10 cellular contexts compared by ENCODE assay signal in the genomic region with DNA sequence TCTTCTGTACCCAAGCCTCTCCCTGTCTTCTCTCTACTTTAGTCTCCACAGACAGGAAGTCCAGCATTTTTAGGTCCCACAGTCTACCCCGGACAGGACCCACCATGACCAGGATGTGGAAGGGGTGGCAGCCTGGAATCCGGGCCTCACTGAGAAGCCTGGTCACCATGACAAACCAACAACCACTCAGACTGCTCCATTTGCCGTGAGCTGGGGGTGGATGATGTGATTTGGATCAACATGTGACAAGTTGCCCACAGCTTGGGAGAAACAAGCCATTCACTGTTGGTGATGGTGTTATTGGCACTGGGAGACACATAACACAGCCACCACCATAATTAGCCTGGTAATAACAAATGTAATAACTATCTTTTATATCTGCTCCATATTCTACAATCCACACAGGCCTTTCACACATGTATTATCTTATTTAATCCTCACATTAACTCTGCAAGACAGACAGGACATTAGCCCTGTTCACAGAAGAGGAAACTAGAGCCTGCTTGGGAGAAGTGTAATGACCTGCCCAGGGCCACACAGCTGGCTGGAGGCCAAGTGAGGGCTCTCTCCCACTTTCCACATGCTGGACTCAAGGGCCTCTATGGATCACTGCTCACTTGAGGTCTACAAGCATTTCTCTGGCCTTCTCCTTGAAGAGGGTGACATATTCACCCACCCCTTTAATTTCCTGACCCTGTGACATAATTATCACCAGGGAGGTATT. TPM values are rescaled to one million over a fixed set of nuclear protein-coding genes. Genes with fewer than 3 reads are reported as not detected.
DNase-seq lines count a peak whose midpoint lies in the region; ATAC-seq and TF ChIP-seq lines count a peak whose summit lies in the region.
"Had no signal": no experiment of that assay in that cellular context is flagged by ENCODE, and none has a peak within 500 bp of the region (broad histone marks: within the 10 kb centered on the region; RNA-seq: fewer than 3 reads in every experiment).

No MANE protein-coding gene starts in this region.

- CTCF ChIA-PET in activated CD4-positive, alpha-beta memory T cell treated with anti-CD3 and anti-CD28 coated beads for 36 hours (lab: Charles Lee): interaction anchor here (1.1 to 1.7 kb wide), 4 partner anchors 8 to 32 kb away, joined by 3 to 4 read pairs (median 4); no protein-coding TSS in a partner anchor
- CTCF ChIA-PET in activated CD4-positive, alpha-beta memory T cell treated with anti-CD3 and anti-CD28 coated beads, Interleukin-2, amount 10 ng/mL, durations not matched to agents 7 days and 5 days (lab: Charles Lee): interaction anchor here (1.3 kb wide), 1 partner anchor 21 kb away, joined by 3 read pairs; no protein-coding TSS in a partner anchor
- CTCF ChIA-PET in HEK293T (lab: Yijun Ruan, JAX): no interaction called here

- H3K27me3 ChIP-seq in adrenal gland (no peaks in the 10 kb centered on the region), thoracic aorta (replicated peaks; ENCODE audit: insufficient read depth) (no peaks in the 10 kb centered on the region)
- H3K27me3 ChIP-seq: spleen had no signal

- peak overlapping the region; percentile 58 for H3K27ac Mint-ChIP-seq in activated CD4-positive, alpha-beta memory T cell treated with anti-CD3 and anti-CD28 coated beads for 36 hours
- H3K27ac Mint-ChIP-seq in activated CD4-positive, alpha-beta memory T cell treated with anti-CD3 and anti-CD28 coated beads, Interleukin-2, amount 10 ng/mL, durations not matched to agents 7 days and 5 days: no peak overlapping the region

- WGBS in adrenal gland, 4 donors: 60 to 72% (median 69%) methylated on average over 2 to 3 of the region's 3 CpGs

- H3K4me3 Mint-ChIP-seq in activated CD4-positive, alpha-beta memory T cell treated with anti-CD3 and anti-CD28 coated beads for 36 hours: no peak overlapping the region
- H3K4me3 Mint-ChIP-seq in activated CD4-positive, alpha-beta memory T cell treated with anti-CD3 and anti-CD28 coated beads, Interleukin-2, amount 10 ng/mL, durations not matched to agents 7 days and 5 days: no peak overlapping the region

- POLR2A ChIA-PET in activated CD4-positive, alpha-beta memory T cell treated with anti-CD3 and anti-CD28 coated beads for 36 hours (lab: Charles Lee): interaction anchor here (1.0 to 2.6 kb wide), 4 partner anchors 11 to 32 kb away, joined by 3 to 8 read pairs (median 4); a partner anchor contains a TSS
- POLR2A ChIA-PET in activated CD4-positive, alpha-beta memory T cell treated with anti-CD3 and anti-CD28 coated beads, Interleukin-2, amount 10 ng/mL, durations not matched to agents 7 days and 5 days (lab: Charles Lee): interaction anchor here (0.9 to 1.4 kb wide), 3 partner anchors 13 to 27 kb away, joined by 3 to 5 read pairs (median 4); a partner anchor contains a TSS
- POLR2A ChIA-PET in HEK293T (lab: Yijun Ruan, JAX): no interaction called here

- H3K4me3 ChIP-seq in adrenal gland: no peak overlapping the region
- no peak overlapping the region for H3K4me3 ChIP-seq in thoracic aorta
- H3K4me3 ChIP-seq: spleen had no signal

- H3K36me3 Mint-ChIP-seq in activated CD4-positive, alpha-beta memory T cell treated with anti-CD3 and anti-CD28 coated beads for 36 hours: peaks cover 72% of the 10 kb centered on the region
- H3K36me3 Mint-ChIP-seq in activated CD4-positive, alpha-beta memory T cell treated with anti-CD3 and anti-CD28 coated beads, Interleukin-2, amount 10 ng/mL, durations not matched to agents 7 days and 5 days (ENCODE audit: low read depth): peaks cover 77% of the 10 kb centered on the region

- H3K27me3 Mint-ChIP-seq in activated CD4-positive, alpha-beta memory T cell treated with anti-CD3 and anti-CD28 coated beads for 36 hours: no peaks in the 10 kb centered on the region
- H3K27me3 Mint-ChIP-seq in activated CD4-positive, alpha-beta memory T cell treated with anti-CD3 and anti-CD28 coated beads, Interleukin-2, amount 10 ng/mL, durations not matched to agents 7 days and 5 days: no peaks in the 10 kb centered on the region

- intact Hi-C loops in activated CD4-positive, alpha-beta memory T cell treated with anti-CD3 and anti-CD28 coated beads for 36 hours (cut with micrococcal nuclease): no loop called here
- intact Hi-C loops in adrenal gland (cut with DNase I): no loop called here

- peaks cover 48% of the 10 kb centered on the region for H3K4me1 Mint-ChIP-seq in activated CD4-positive, alpha-beta memory T cell treated with anti-CD3 and anti-CD28 coated beads for 36 hours (ENCODE audit: low read depth)
- H3K4me1 Mint-ChIP-seq in activated CD4-positive, alpha-beta memory T cell treated with anti-CD3 and anti-CD28 coated beads, Interleukin-2, amount 10 ng/mL, durations not matched to agents 7 days and 5 days: peaks cover 44% of the 10 kb centered on the region

- no peaks in the 10 kb centered on the region for H3K9me3 Mint-ChIP-seq in activated CD4-positive, alpha-beta memory T cell treated with anti-CD3 and anti-CD28 coated beads for 36 hours
- H3K9me3 Mint-ChIP-seq in activated CD4-positive, alpha-beta memory T cell treated with anti-CD3 and anti-CD28 coated beads, Interleukin-2, amount 10 ng/mL, durations not matched to agents 7 days and 5 days: no peaks in the 10 kb centered on the region

- TF ChIP-seq CTCF in adrenal gland (IDR thresholded peaks at IDR 0.05) (no peak), thoracic aorta (IDR thresholded peaks at IDR 0.05) (no peak)

- no peaks in the 10 kb centered on the region for H3K9me3 ChIP-seq in adrenal gland (replicated peaks in 1 of 3)
- no peaks in the 10 kb centered on the region for H3K9me3 ChIP-seq in thoracic aorta
- H3K9me3 ChIP-seq: spleen had no signal

- DNase-seq in activated CD4-positive, alpha-beta memory T cell treated with anti-CD3 and anti-CD28 coated beads for 36 hours: no peak
- no peak for DNase-seq in activated CD4-positive, alpha-beta memory T cell treated with anti-CD3 and anti-CD28 coated beads, Interleukin-2, amount 10 ng/mL, durations not matched to agents 7 days and 5 days
- peak in 4 of 7 donors; percentile 66 to 74 (median 72) for DNase-seq in adrenal gland
- DNase-seq in medulla oblongata (ENCODE audit: extremely low spot score): peak; percentile 63
- no peak for DNase-seq in thoracic aorta (ENCODE audit: low spot score)
- DNase-seq in NCI-H526 treated with DMSO at 0.1 percent for 48 hours (lab: John Stamatoyannopoulos, UW): no peak
- DNase-seq in HEK293T (ENCODE audit: extremely low spot score): no peak
- DNase-seq: NCI-H1105 treated with DMSO at 0.1 percent for 48 hours, spleen had no signal

- H3K27ac ChIP-seq in adrenal gland: peak overlapping the region in 4 of 5 donors; percentile 13 to 92 (median 75)
- peak overlapping the region; percentile 77 to 87 for H3K27ac ChIP-seq in thoracic aorta

- TF ChIP-seq POLR2A in adrenal gland (IDR thresholded peaks at IDR 0.05): no peak

- H3K4me1 ChIP-seq in adrenal gland (replicated peaks in 1 of 2): peaks cover 25 to 45% of the 10 kb centered on the region in 2 donors
- H3K4me1 ChIP-seq in thoracic aorta (ENCODE audit: control insufficient read depth in 1 of 2, low read depth in 2 of 2): peaks cover 26 to 80% of the 10 kb centered on the region in 2 donors

- peaks cover 0 to 100% of the 10 kb centered on the region in 2 donors for H3K36me3 ChIP-seq in adrenal gland (replicated peaks in 1 of 2)
- peaks cover 87% of the 10 kb centered on the region for H3K36me3 ChIP-seq in thoracic aorta

- ATAC-seq in thoracic aorta (ENCODE audit: insufficient number of reproducible peaks, low FRiP score, low read depth): no peak
- ATAC-seq in HG03159 (IDR thresholded peaks at IDR 0.05; ENCODE audit: unreplicated experiment): no peak

TF ChIP-seq in HEK293T, 16 proteins besides CTCF, POLR2A, EP300 and RAD21:
- TF ChIP-seq FOXK2 (IDR thresholded peaks at IDR 0.05): no peak
- TF ChIP-seq ELF4 (IDR thresholded peaks at IDR 0.05): no peak
- no peak for TF ChIP-seq ZNF384 (IDR thresholded peaks at IDR 0.05)
- no peak for TF ChIP-seq L3MBTL2 (conservative IDR thresholded peaks at IDR 0.05)
- TF ChIP-seq LEF1 (IDR thresholded peaks at IDR 0.05; ENCODE audit: borderline replicate concordance): no peak
- TF ChIP-seq FOXA1 (IDR thresholded peaks at IDR 0.05): no peak
- TF ChIP-seq SP1 (IDR thresholded peaks at IDR 0.05): no peak
- no peak for TF ChIP-seq NFRKB (IDR thresholded peaks at IDR 0.05)
- no peak for TF ChIP-seq BHLHE40 (IDR thresholded peaks at IDR 0.05; ENCODE audit: borderline replicate concordance)
TF ChIP-seq in HEK293T: peak in this region for 0.

RNA-seq across cellular contexts. Expression of a gene that starts 22.9 kb away (rescaled TPM):
- 10 to 100 TPM; 35.9 to 39.7 TPM for total RNA-seq in activated CD4-positive, alpha-beta memory T cell treated with anti-CD3 and anti-CD28 coated beads for 36 hours
- 10 to 100 TPM; 49.5 to 52.1 TPM for total RNA-seq in activated CD4-positive, alpha-beta memory T cell treated with anti-CD3 and anti-CD28 coated beads, Interleukin-2, amount 10 ng/mL, durations not matched to agents 7 days and 5 days
- 10 to 100 TPM; 28.1 to 89.9 (median 74.6) TPM for total RNA-seq in adrenal gland
- 10 to 100 TPM; 29.1 to 37.4 (median 35.3) TPM for polyA plus RNA-seq in adrenal gland
- 100 to 1,000 TPM in 1 of 2 donors, 10 to 100 TPM in 1; 76.1 to 101 TPM for total RNA-seq in thoracic aorta

Comparison
In these comparisons a context has a peak if more than half of its experiments do, and no peak if none do; other contexts are left out.
1. DNase-seq: peak in adrenal gland (4 of 7) and medulla oblongata (single experiment); none in activated CD4-positive, alpha-beta memory T cell treated with anti-CD3 and anti-CD28 coated beads for 36 hours (single experiment), activated CD4-positive, alpha-beta memory T cell treated with anti-CD3 and anti-CD28 coated beads, Interleukin-2, amount 10 ng/mL, durations not matched to agents 7 days and 5 days (single experiment), thoracic aorta (single experiment), NCI-H526 treated with DMSO at 0.1 percent for 48 hours (single experiment) and HEK293T (single experiment).